In genomic region chr10:71394926-71395562, GRCh38 we compare ENCODE assay signal across 17 cellular contexts. TPM values are rescaled to one million over a fixed set of nuclear protein-coding genes. Genes with fewer than 3 reads are reported as not detected.
"Had no signal": no experiment of that assay in that cellular context is flagged by ENCODE, and none has a peak within 500 bp of the region (broad histone marks: within the 10 kb centered on the region; RNA-seq: fewer than 3 reads in every experiment).

No MANE protein-coding gene starts in this region.

- ATAC-seq: psoas muscle, right lobe of liver had no signal

- H3K27ac Mint-ChIP-seq: activated CD4-positive, alpha-beta T cell treated with anti-CD3 and anti-CD28 coated beads, Interleukin-2, amount 10 ng/mL, durations not matched to agents 24 days and 14 days; activated naive CD4-positive, alpha-beta T cell treated with anti-CD3 and anti-CD28 coated beads, Interleukin-2, amount 50 U/mL, for 24 hours; activated T-helper 2 cell treated with anti-CD3 and anti-CD28 coated beads, Interferon-gamma antibody, Interleukin-2, Interleukin-4, amounts not matched to agents 10 μg/mL and 5 μg/mL and 100 μg/mL, durations not matched to agents 14 hours and 24 hours and 36 hours; nephron had no signal

- FAIRE-seq: keratinocyte, TTC549 had no signal

- H2AFZ ChIP-seq: hepatocyte had no signal

- H3K27ac ChIP-seq: cardiac muscle cell, hepatocyte, left ventricle myocardium inferior, psoas muscle, right lobe of liver, stomach, thoracic aorta had no signal

- H3K4me3 ChIP-seq: cardiac muscle cell, esophagus muscularis mucosa, hepatocyte, left ventricle myocardium inferior, psoas muscle, right lobe of liver, stomach, thoracic aorta had no signal

- DNase-seq: activated CD4-positive, alpha-beta T cell treated with anti-CD3 and anti-CD28 coated beads, Interleukin-2, amount 10 ng/mL, durations not matched to agents 24 days and 14 days; activated CD4-positive, CD25-positive, alpha-beta regulatory T cell; left ventricle myocardium inferior; mesenchymal stem cell; psoas muscle; stomach had no signal

- H3K9me3 Mint-ChIP-seq: activated CD4-positive, alpha-beta T cell treated with anti-CD3 and anti-CD28 coated beads, Interleukin-2, amount 10 ng/mL, durations not matched to agents 24 days and 14 days; activated naive CD4-positive, alpha-beta T cell treated with anti-CD3 and anti-CD28 coated beads, Interleukin-2, amount 50 U/mL, for 24 hours; activated T-helper 2 cell treated with anti-CD3 and anti-CD28 coated beads, Interferon-gamma antibody, Interleukin-2, Interleukin-4, amounts not matched to agents 10 μg/mL and 5 μg/mL and 100 μg/mL, durations not matched to agents 14 hours and 24 hours and 36 hours; nephron had no signal

- H3K9me3 ChIP-seq: esophagus muscularis mucosa, left ventricle myocardium inferior, psoas muscle, right lobe of liver, stomach, thoracic aorta had no signal

- H3K36me3 Mint-ChIP-seq: activated naive CD4-positive, alpha-beta T cell treated with anti-CD3 and anti-CD28 coated beads, Interleukin-2, amount 50 U/mL, for 24 hours had no signal

- H3K27me3 ChIP-seq: right lobe of liver had no signal

- H3K79me2 ChIP-seq: hepatocyte had no signal

- H3K36me3 ChIP-seq: cardiac muscle cell, esophagus muscularis mucosa, left ventricle myocardium inferior, right lobe of liver, stomach, thoracic aorta had no signal

RNA-seq across cellular contexts. Expression of gene CDH23, which starts 1.7 kb away (rescaled TPM):
- total RNA-seq: glomerular endothelial cell had no signal
